Comparison of ENCODE assay signal across 1 cellular context in genomic region chr7:120436487-120437060, GRCh38.
TF ChIP-seq lines count a peak whose summit lies in the region.

No MANE protein-coding gene starts in this region.

TF ChIP-seq in GM23338, 12 proteins besides CTCF, POLR2A, EP300 and RAD21 (continued from another document):
- no peak for TF ChIP-seq ZNF462 (CRISPR knock-in tag; IDR thresholded peaks at IDR 0.05)
